In genomic region chr1:93959413-93959812, GRCh38 we compare ENCODE assay signal across 21 cellular contexts. TPM values are rescaled to one million over a fixed set of nuclear protein-coding genes. Genes with fewer than 3 reads are reported as not detected.
DNase-seq lines count a peak whose midpoint lies in the region; ATAC-seq, FAIRE-seq and TF ChIP-seq lines count a peak whose summit lies in the region.
"Had no signal": no experiment of that assay in that cellular context is flagged by ENCODE, and none has a peak within 500 bp of the region (broad histone marks: within the 10 kb centered on the region; RNA-seq: fewer than 3 reads in every experiment).

No MANE protein-coding gene starts in this region.

- TF ChIP-seq EP300 in esophagus muscularis mucosa (IDR thresholded peaks at IDR 0.05): no peak

- no peak overlapping the region for H3K4me2 ChIP-seq in H9 (ENCODE audit: insufficient read depth, insufficient read length, low read length)

- peak in 3 of 4 donors; percentile 10 to 74 (median 70) for ATAC-seq in pancreas
- no peak for ATAC-seq in stimulated activated naive CD8-positive, alpha-beta T cell treated with anti-CD3 and anti-CD28 coated beads, Interleukin-15, amount 100 ng/mL, for 72 hours
- ATAC-seq: GM12878 had no signal

- no peaks in the 10 kb centered on the region for H3K79me2 ChIP-seq in H9 (ENCODE audit: insufficient read depth, low read length)

- H3K4me3 ChIP-seq in esophagus muscularis mucosa (no peak overlapping the region), pancreas (no peak overlapping the region)
- H3K4me3 ChIP-seq: GM12878 had no signal

- H3K27ac Mint-ChIP-seq in H9: no peak overlapping the region
- H3K27ac Mint-ChIP-seq in stimulated activated naive CD8-positive, alpha-beta T cell treated with anti-CD3 and anti-CD28 coated beads, Interleukin-15, amount 100 ng/mL, for 72 hours: no peak overlapping the region
- H3K27ac Mint-ChIP-seq: B cell; CD4-positive, CD25-positive, alpha-beta regulatory T cell; CD8-positive, alpha-beta memory T cell had no signal

- no peak overlapping the region for H3K18ac ChIP-seq in H9 (ENCODE audit: insufficient read length, low read depth, low read length)

- H2BK12ac ChIP-seq in H9 (ENCODE audit: insufficient read length, low read depth, low read length): no peak overlapping the region

- H2BK20ac ChIP-seq in H9 (ENCODE audit: low read depth, low read length, poor library complexity, severe bottlenecking): no peak overlapping the region

- peak overlapping the region; percentile 25 for H2AFZ ChIP-seq in H9 (ENCODE audit: low read length)

- no peaks in the 10 kb centered on the region for H3K23me2 ChIP-seq in H9 (ENCODE audit: insufficient read length, low read depth, low read length, poor library complexity, severe bottlenecking)

- no peak overlapping the region for H4K8ac ChIP-seq in H9 (replicated peaks; ENCODE audit: insufficient read length, low read depth, low read length)

- FAIRE-seq in pancreas (lab: Jason Lieb, UNC): no peak
- FAIRE-seq: GM12878, GM19239, HTR-8/SVneo had no signal

- no peak overlapping the region for H3K4me3 Mint-ChIP-seq in H9
- no peak overlapping the region for H3K4me3 Mint-ChIP-seq in stimulated activated naive CD8-positive, alpha-beta T cell treated with anti-CD3 and anti-CD28 coated beads, Interleukin-15, amount 100 ng/mL, for 72 hours
- H3K4me3 Mint-ChIP-seq: B cell; CD8-positive, alpha-beta memory T cell had no signal

- no peak overlapping the region for H4K91ac ChIP-seq in H9 (ENCODE audit: insufficient read length, low read depth, low read length)

- no peak overlapping the region for H3K14ac ChIP-seq in H9 (ENCODE audit: insufficient read depth, low read length)

- H2BK5ac ChIP-seq in H9 (ENCODE audit: insufficient read length, low read length): no peak overlapping the region

- no peak overlapping the region for H2AK5ac ChIP-seq in H9 (ENCODE audit: insufficient read length, low read length)

- no peak overlapping the region for H2BK15ac ChIP-seq in H9 (ENCODE audit: low read depth, low read length)

- H4K5ac ChIP-seq in H9 (ENCODE audit: insufficient read length, low read depth, low read length): no peak overlapping the region

- H3K27ac ChIP-seq in H9 (ENCODE audit: insufficient read length, low read depth, low read length): no peak overlapping the region
- no peak overlapping the region for H3K27ac ChIP-seq in esophagus muscularis mucosa (replicated peaks in 1 of 4)
- H3K27ac ChIP-seq in pancreas: no peak overlapping the region

- H2BK120ac ChIP-seq in H9 (ENCODE audit: low read depth, low read length, poor library complexity, severe bottlenecking): no peak overlapping the region

- H4K20me1 ChIP-seq in H9 (ENCODE audit: control insufficient read depth, insufficient read depth, insufficient read length): no peaks in the 10 kb centered on the region

- intact Hi-C loops in esophagus muscularis mucosa (cut with DNase I): no loop called here
- intact Hi-C loops in pancreas (cut with DNase I): no loop called here

- peaks cover 0 to 12% (median 3%) of the 10 kb centered on the region in 3 experiments; a peak in 3 of 7 replicates for H3K36me3 Mint-ChIP-seq in H9 (ENCODE audit: insufficient read depth in 1 of 3, low read depth in 3 of 3)
- H3K36me3 Mint-ChIP-seq: CD4-positive, CD25-positive, alpha-beta regulatory T cell had no signal

- no peak overlapping the region for H3K23ac ChIP-seq in H9 (ENCODE audit: insufficient read length, low read depth, low read length)

- no peak overlapping the region for H3K4ac ChIP-seq in H9 (ENCODE audit: low read depth, low read length)

- H3K27me3 ChIP-seq in H9 (ENCODE audit: insufficient read depth, low read length): no peaks in the 10 kb centered on the region
- H3K27me3 ChIP-seq in esophagus muscularis mucosa: no peaks in the 10 kb centered on the region
- H3K27me3 ChIP-seq in pancreas: no peaks in the 10 kb centered on the region

- no peaks in the 10 kb centered on the region for H3K9me3 ChIP-seq in H9 (ENCODE audit: control insufficient read depth, low read depth, low read length)
- H3K9me3 ChIP-seq in esophagus muscularis mucosa: peaks cover 0 to 24% (median 10%) of the 10 kb centered on the region in 4 donors
- H3K9me3 ChIP-seq in pancreas: no peaks in the 10 kb centered on the region

- H3T11ph ChIP-seq in H9 (ENCODE audit: low read length): no peak overlapping the region

- H3K27me3 Mint-ChIP-seq in H9 (ENCODE audit: low read depth): peaks cover 8% of the 10 kb centered on the region
- H3K27me3 Mint-ChIP-seq in stimulated activated naive CD8-positive, alpha-beta T cell treated with anti-CD3 and anti-CD28 coated beads, Interleukin-15, amount 100 ng/mL, for 72 hours: peaks cover 7% of the 10 kb centered on the region

- TF ChIP-seq CTCF in H9 (conservative IDR thresholded peaks at IDR 0.05) (no peak), esophagus muscularis mucosa (IDR thresholded peaks at IDR 0.05) (no peak), pancreas (IDR thresholded peaks at IDR 0.05) (no peak), GM13976 (IDR thresholded peaks at IDR 0.05; ENCODE audit: borderline replicate concordance, control extremely low read depth, extremely low read depth, insufficient read depth, missing control alignments) (no peak)

- WGBS in H9 (ENCODE audit: extremely low coverage, insufficient read length, low lambda C conversion rate): no CpG with 5 or more reads among the region's 5 CpGs
- WGBS in esophagus muscularis mucosa: 64% methylated on average over 5 of the region's 5 CpGs
- WGBS in pancreas, 2 donors: 70 to 78% methylated on average over 5 of the region's 5 CpGs

- H3K9me3 Mint-ChIP-seq in H9: peaks cover 11 to 16% of the 10 kb centered on the region in 2 experiments
- peaks cover 32 to 38% of the 10 kb centered on the region in 2 donors for H3K9me3 Mint-ChIP-seq in stimulated activated naive CD8-positive, alpha-beta T cell treated with anti-CD3 and anti-CD28 coated beads, Interleukin-15, amount 100 ng/mL, for 72 hours

- in situ Hi-C loops in GM13976 (cut with MboI; ENCODE audit: low sequenced_read_pairs, unreplicated experiment): no loop called here

- H3K4me1 ChIP-seq in H9 (ENCODE audit: insufficient read depth, low read length) (no peaks in the 10 kb centered on the region), esophagus muscularis mucosa (no peaks in the 10 kb centered on the region), pancreas (no peaks in the 10 kb centered on the region)

- no peak for DNase-seq in H9
- DNase-seq in esophagus muscularis mucosa (ENCODE audit: extremely low spot score): peak; percentile 68
- DNase-seq in pancreas: no peak
- no peak for DNase-seq in activated CD8-positive, alpha-beta memory T cell treated with anti-CD3 and anti-CD28 coated beads, Interleukin-2, amount 50 U/mL, for 48 hours
- no peak for DNase-seq in stimulated activated naive CD8-positive, alpha-beta T cell treated with anti-CD3 and anti-CD28 coated beads, Interleukin-15, amount 100 ng/mL, for 72 hours
- DNase-seq in retina: no peak
- DNase-seq in GM13976 (ENCODE audit: low spot score): no peak
- DNase-seq: C1 segment of cervical spinal cord; CD4-positive, CD25-positive, alpha-beta regulatory T cell; CD8-positive, alpha-beta memory T cell; COR-L47; DMS 273 treated with DMSO at 0.1 percent for 48 hours; DMS53; DND-41; EL; HCEC 1CT; IMR-90 had no signal

- no peaks in the 10 kb centered on the region for H3K36me3 ChIP-seq in esophagus muscularis mucosa
- no peaks in the 10 kb centered on the region for H3K36me3 ChIP-seq in pancreas

- no peak for TF ChIP-seq POLR2A in esophagus muscularis mucosa (IDR thresholded peaks at IDR 0.05; ENCODE audit: low read depth)

- no peaks in the 10 kb centered on the region for H3K79me1 ChIP-seq in H9 (ENCODE audit: insufficient read depth, low read depth, low read length, poor library complexity, severe bottlenecking)

- H3K56ac ChIP-seq in H9 (ENCODE audit: insufficient read length, low read depth, low read length): no peak overlapping the region

- no peak overlapping the region for H3K9ac ChIP-seq in H9 (ENCODE audit: extremely low read depth, insufficient read length, low read length)

- H3K4me1 Mint-ChIP-seq in H9: no peaks in the 10 kb centered on the region
- peaks cover 2% of the 10 kb centered on the region for H3K4me1 Mint-ChIP-seq in stimulated activated naive CD8-positive, alpha-beta T cell treated with anti-CD3 and anti-CD28 coated beads, Interleukin-15, amount 100 ng/mL, for 72 hours
- H3K4me1 Mint-ChIP-seq: B cell; CD8-positive, alpha-beta memory T cell had no signal

RNA-seq across cellular contexts. Expression of gene GCLM, which starts 50.2 kb away (rescaled TPM):
- total RNA-seq in H9 (2021) (14.9 and 15.4 TPM in 2 replicates), esophagus muscularis mucosa (10 to 100 TPM in 1 of 4 donors, 1 to 10 TPM in 3; 4.2 to 18.4 (median 6.3) TPM), pancreas (1 to 10 TPM; 3.9 to 9.6 (median 6.7) TPM)
- 10 to 100 TPM in 1 of 2 donors, 1 to 10 TPM in 1; 2.1 to 10.4 TPM for polyA plus RNA-seq in pancreas
